In the genomic region with DNA sequence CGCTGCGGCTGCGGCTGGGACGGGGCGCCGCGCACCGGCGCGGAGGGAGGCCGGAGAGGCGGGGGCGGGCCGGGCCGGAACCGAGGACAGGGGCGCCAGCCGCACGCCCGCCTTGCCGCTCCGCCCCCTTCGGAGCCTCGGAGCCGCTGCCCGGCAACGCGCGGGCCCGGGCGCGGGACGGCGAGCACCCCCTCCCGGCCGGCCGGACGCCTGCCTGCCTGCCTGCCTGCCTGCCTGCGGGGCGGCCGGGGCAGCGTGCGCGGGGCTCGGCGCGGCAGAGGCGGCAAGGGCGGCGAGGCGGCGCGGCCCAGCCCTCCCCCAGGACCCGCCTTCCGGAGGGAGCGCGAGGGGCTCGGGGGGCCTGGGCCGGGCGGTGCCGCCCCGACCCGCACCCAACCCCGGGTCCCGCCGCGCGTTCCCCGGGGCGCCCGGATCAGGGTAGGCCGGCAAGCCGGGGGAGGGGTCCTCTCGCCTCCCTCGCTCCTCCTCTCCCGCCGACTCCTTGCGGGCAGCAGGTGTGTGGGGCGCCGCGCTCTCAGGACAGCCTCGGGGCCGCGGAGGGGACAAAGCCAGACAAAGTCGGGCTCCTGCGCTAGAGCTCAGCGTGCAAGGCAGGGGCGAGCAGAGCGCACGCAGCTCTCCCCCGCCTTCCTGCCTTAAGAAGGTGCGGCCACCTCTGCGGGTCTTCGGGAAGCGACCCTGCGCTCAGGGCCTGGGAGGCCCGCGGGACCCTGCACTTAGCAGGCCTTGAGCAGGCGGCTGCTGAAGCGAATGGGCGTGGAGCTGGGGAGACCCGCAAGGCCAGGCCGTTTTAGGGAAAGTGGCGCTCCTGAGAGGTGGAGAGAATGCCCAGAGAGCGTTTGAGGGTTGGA, we compare ENCODE assay signal across 8 cellular contexts. TPM values are rescaled to one million over a fixed set of nuclear protein-coding genes. Genes with fewer than 3 reads are reported as not detected.
DNase-seq lines count a peak whose midpoint lies in the region; ATAC-seq lines count a peak whose summit lies in the region.

A gene (minus strand): TSS at position 58 of the 872 bp plus-strand sequence. CDS start 120 bp downstream, outside the sequence.

- no peaks in the 10 kb centered on the region for H3K36me3 ChIP-seq in esophagus (ENCODE audit: control insufficient read depth in 2 of 2, insufficient read depth in 2 of 2, low read length in 1 of 2)
- H3K36me3 ChIP-seq in muscle layer of duodenum (ENCODE audit: control insufficient read depth in 1 of 2, insufficient read depth in 2 of 2, low read length in 2 of 2), result no peaks in the 10 kb centered on the region

- H3K4me1 Mint-ChIP-seq in stimulated activated naive CD8-positive, alpha-beta T cell treated with anti-CD3 and anti-CD28 coated beads, Interleukin-15, amount 100 ng/mL, for 72 hours, result peaks cover 23% of the 10 kb centered on the region

- H3K4me3 ChIP-seq in esophagus (ENCODE audit: low read depth in 1 of 2, low read length in 2 of 2) (peak within 1 kb of the TSS; percentile 51 to 57), muscle layer of duodenum (ENCODE audit: low read depth in 1 of 2, low read length in 2 of 2) (peak within 1 kb of the TSS; percentile 71 to 75)

- DNase-seq in AML-193 (lab: John Stamatoyannopoulos, UW) (peak; percentile 7), NCI-H69 (lab: John Stamatoyannopoulos, UW) (peak; percentile 85), activated T-cell treated with anti-CD3 and anti-CD28 coated beads for 24 hours (ENCODE audit: low read depth) (peak; percentile 35)
- DNase-seq in stimulated activated naive CD8-positive, alpha-beta T cell treated with anti-CD3 and anti-CD28 coated beads, Interleukin-15, amount 100 ng/mL, for 72 hours, result peak; percentile 70

- no peaks in the 10 kb centered on the region for H3K9me3 ChIP-seq in esophagus (ENCODE audit: control insufficient read depth in 2 of 2, insufficient read depth in 1 of 2, low read depth in 1 of 2, low read length in 1 of 2)
- no peaks in the 10 kb centered on the region for H3K9me3 ChIP-seq in muscle layer of duodenum (ENCODE audit: control insufficient read depth in 1 of 2, low read length in 2 of 2)

- peak within 1 kb of the TSS; percentile 94 to 95 for H3K4me3 Mint-ChIP-seq in stimulated activated naive CD8-positive, alpha-beta T cell treated with anti-CD3 and anti-CD28 coated beads, Interleukin-15, amount 100 ng/mL, for 72 hours

- H3K4me1 ChIP-seq in esophagus (ENCODE audit: control insufficient read depth in 2 of 2, insufficient read depth in 2 of 2, low read length in 1 of 2) (peaks cover 0 to 2% of the 10 kb centered on the region in 2 donors), muscle layer of duodenum (ENCODE audit: control insufficient read depth in 1 of 2, insufficient read depth in 2 of 2, low read length in 2 of 2) (peaks cover 0 to 17% of the 10 kb centered on the region in 2 donors)

- H3K27ac ChIP-seq in esophagus (ENCODE audit: low read depth in 2 of 2, low read length in 1 of 2) (no peak within 1 kb of the TSS), muscle layer of duodenum (ENCODE audit: low read length) (no peak within 1 kb of the TSS)

- no peaks in the 10 kb centered on the region for H3K27me3 ChIP-seq in esophagus (ENCODE audit: control insufficient read depth in 1 of 2, insufficient read depth in 2 of 2, low read length in 2 of 2)
- H3K27me3 ChIP-seq in muscle layer of duodenum (ENCODE audit: low read depth, low read length), result no peaks in the 10 kb centered on the region

- no peaks in the 10 kb centered on the region for H3K9me3 Mint-ChIP-seq in stimulated activated naive CD8-positive, alpha-beta T cell treated with anti-CD3 and anti-CD28 coated beads, Interleukin-15, amount 100 ng/mL, for 72 hours

- H3K27ac Mint-ChIP-seq in stimulated activated naive CD8-positive, alpha-beta T cell treated with anti-CD3 and anti-CD28 coated beads, Interleukin-15, amount 100 ng/mL, for 72 hours, result peak within 1 kb of the TSS; percentile 71 to 91

- 2% methylated on average over 85 to 105 of the region's 105 CpGs for WGBS in esophagus, 2 donors

- H3K27me3 Mint-ChIP-seq in stimulated activated naive CD8-positive, alpha-beta T cell treated with anti-CD3 and anti-CD28 coated beads, Interleukin-15, amount 100 ng/mL, for 72 hours, result peaks cover 50% of the 10 kb centered on the region

- ATAC-seq in GM18868 (IDR thresholded peaks at IDR 0.05; ENCODE audit: unreplicated experiment) (peak; percentile 90), HG03108 (IDR thresholded peaks at IDR 0.05; ENCODE audit: unreplicated experiment) (peak; percentile 89)
- peak; percentile 90 for ATAC-seq in stimulated activated naive CD8-positive, alpha-beta T cell treated with anti-CD3 and anti-CD28 coated beads, Interleukin-15, amount 100 ng/mL, for 72 hours

RNA-seq across cellular contexts. Expression of the gene that starts here (rescaled TPM):
- polyA plus RNA-seq in esophagus, result under 1 TPM; 0.16 to 0.20 TPM

Comparison
In these comparisons a context has a peak if more than half of its experiments do, and no peak if none do; other contexts are left out.
1. DNase-seq: peak in every context shown above with its lines; median percentile 85 in NCI-H69; 70 in stimulated activated naive CD8-positive, alpha-beta T cell treated with anti-CD3 and anti-CD28 coated beads, Interleukin-15, amount 100 ng/mL, for 72 hours; 35 in activated T-cell treated with anti-CD3 and anti-CD28 coated beads for 24 hours; 7 in AML-193.